ENCODE assay signal across 8 cellular contexts in genomic region chr1:117895482-117896114, GRCh38. TPM values are rescaled to one million over a fixed set of nuclear protein-coding genes. Genes with fewer than 3 reads are reported as not detected.
DNase-seq lines count a peak whose midpoint lies in the region; ATAC-seq, FAIRE-seq and TF ChIP-seq lines count a peak whose summit lies in the region.

No MANE protein-coding gene starts in this region.

- H3K36me3 ChIP-seq in Peyer's patch = peaks cover 0 to 45% (median 0%) of the 10 kb centered on the region in 3 donors
- H3K36me3 ChIP-seq in pancreas = peaks cover 0 to 11% (median 8%) of the 10 kb centered on the region in 3 donors
- H3K36me3 ChIP-seq in uterus = no peaks in the 10 kb centered on the region

- H3K4me3 ChIP-seq in LNCaP clone FGC (ENCODE audit: low read depth, low read length) (no peak overlapping the region), Peyer's patch (no peak overlapping the region), pancreas (no peak overlapping the region), uterus (no peak overlapping the region)

- no peaks in the 10 kb centered on the region for H3K9me3 ChIP-seq in Peyer's patch
- H3K9me3 ChIP-seq in pancreas = no peaks in the 10 kb centered on the region
- H3K9me3 ChIP-seq in uterus = no peaks in the 10 kb centered on the region

- TF ChIP-seq CTCF in LNCaP clone FGC (IDR thresholded peaks at IDR 0.05; ENCODE audit: control insufficient read depth, extremely low read depth, insufficient read depth) (peak; percentile 69), Peyer's patch (IDR thresholded peaks at IDR 0.05) (peak; percentile 23 to 72 (median 68)), pancreas (IDR thresholded peaks at IDR 0.05) (peak in 3 of 4 donors; percentile 50 to 74 (median 72)), uterus (IDR thresholded peaks at IDR 0.05) (peak; percentile 61 to 75 (median 73))

- intact Hi-C loops in pancreas (cut with DNase I) = loop anchor here in 2 of 3 donors (10.0 kb wide), 3 partner anchors 81 to 361 kb away; no protein-coding TSS in a partner anchor
- intact Hi-C loops in uterus (cut with DNase I; ENCODE audit: low total_unique reads) = no loop called here

- peak; percentile 85 for FAIRE-seq in H54 (lab: Jason Lieb, UNC)
- FAIRE-seq in pancreas (lab: Jason Lieb, UNC) = peak; percentile 37

- peak overlapping the region; percentile 85 for H3K27ac Mint-ChIP-seq in activated T-cell treated with anti-CD3 and anti-CD28 coated beads, Interleukin-2, amount 50 U/mL, for 72 hours

- 6% methylated on average over 4 of the region's 4 CpGs for WGBS in pancreas, 2 donors

- no peak overlapping the region for H3K27ac ChIP-seq in Peyer's patch
- peak overlapping the region in 1 of 4 donors; percentile 8 for H3K27ac ChIP-seq in pancreas
- no peak overlapping the region for H3K27ac ChIP-seq in uterus

- peaks cover 5% of the 10 kb centered on the region for H3K4me1 Mint-ChIP-seq in activated T-cell treated with anti-CD3 and anti-CD28 coated beads, Interleukin-2, amount 50 U/mL, for 72 hours (ENCODE audit: low read depth)

- peaks cover 2 to 4% of the 10 kb centered on the region in 2 donors for H3K36me3 Mint-ChIP-seq in activated T-cell treated with anti-CD3 and anti-CD28 coated beads, Interleukin-2, amount 50 U/mL, for 72 hours (ENCODE audit: insufficient read depth in 2 of 2)

- peak; percentile 66 for DNase-seq in GM04504 (ENCODE audit: low read depth)
- DNase-seq in H54 (ENCODE audit: insufficient read length, low spot score) = peak; percentile 20
- peak; percentile 50 for DNase-seq in LNCaP clone FGC (ENCODE audit: low read depth)
- peak in 2 of 3 donors; percentile 35 to 80 for DNase-seq in Peyer's patch
- peak; percentile 71 to 74 for DNase-seq in activated T-cell treated with anti-CD3 and anti-CD28 coated beads, Interleukin-2, amount 50 U/mL, for 72 hours
- DNase-seq in fibroblast of the conjunctiva (ENCODE audit: low read depth) = peak; percentile 86
- peak in 5 of 6 donors; percentile 48 to 77 (median 58) for DNase-seq in pancreas
- peak; percentile 50 to 72 for DNase-seq in uterus

- ATAC-seq in activated T-cell treated with anti-CD3 and anti-CD28 coated beads, Interleukin-2, amount 50 U/mL, for 72 hours (replicated peaks in 1 of 2) = peak; percentile 88 to 92
- ATAC-seq in pancreas = peak; percentile 60 to 81 (median 77)

- H3K27me3 Mint-ChIP-seq in activated T-cell treated with anti-CD3 and anti-CD28 coated beads, Interleukin-2, amount 50 U/mL, for 72 hours (ENCODE audit: low read depth) = no peaks in the 10 kb centered on the region

- no peaks in the 10 kb centered on the region for H3K4me1 ChIP-seq in Peyer's patch
- H3K4me1 ChIP-seq in pancreas = peaks cover 33 to 50% (median 41%) of the 10 kb centered on the region in 3 donors
- no peaks in the 10 kb centered on the region for H3K4me1 ChIP-seq in uterus

- H3K27me3 ChIP-seq in Peyer's patch = no peaks in the 10 kb centered on the region
- H3K27me3 ChIP-seq in pancreas = no peaks in the 10 kb centered on the region
- H3K27me3 ChIP-seq in uterus = no peaks in the 10 kb centered on the region

- H3K4me3 Mint-ChIP-seq in activated T-cell treated with anti-CD3 and anti-CD28 coated beads, Interleukin-2, amount 50 U/mL, for 72 hours = no peak overlapping the region

- no peaks in the 10 kb centered on the region for H3K9me3 Mint-ChIP-seq in activated T-cell treated with anti-CD3 and anti-CD28 coated beads, Interleukin-2, amount 50 U/mL, for 72 hours

- no peak for TF ChIP-seq POLR2A in H54 (IDR thresholded peaks at IDR 0.05; ENCODE audit: low read depth, low read length)
- TF ChIP-seq POLR2A in Peyer's patch (IDR thresholded peaks at IDR 0.05) = no peak
- no peak for TF ChIP-seq POLR2A in uterus (IDR thresholded peaks at IDR 0.05)

RNA-seq across cellular contexts. Expression of gene GDAP2, which starts 33.8 kb away (rescaled TPM):
- 10 to 100 TPM; 33.0 to 62.2 (median 46.2) TPM for total RNA-seq in Peyer's patch
- 10 to 100 TPM; 27.9 to 28.4 TPM for total RNA-seq in activated T-cell treated with anti-CD3 and anti-CD28 coated beads, Interleukin-2, amount 50 U/mL, for 72 hours
- 10 to 100 TPM; 11.1 to 24.1 (median 15.4) TPM for total RNA-seq in pancreas
- 1 to 10 TPM; 2.0 to 3.0 TPM for polyA plus RNA-seq in pancreas
- 10 to 100 TPM; 10.5 to 41.9 (median 28.2) TPM for total RNA-seq in uterus

RNA-seq across cellular contexts. Expression of gene WDR3, which starts 33.9 kb away (rescaled TPM):
- total RNA-seq in Peyer's patch (1 to 10 TPM; 3.3 to 8.2 (median 4.0) TPM), pancreas (10 to 100 TPM in 4 of 6 donors, 1 to 10 TPM in 2; 8.2 to 18.8 (median 15.9) TPM), uterus (10 to 100 TPM in 2 of 4 donors, 1 to 10 TPM in 2; 1.8 to 40.9 (median 15.0) TPM)
- 10 to 100 TPM; 28.8 to 36.2 TPM for total RNA-seq in activated T-cell treated with anti-CD3 and anti-CD28 coated beads, Interleukin-2, amount 50 U/mL, for 72 hours
- polyA plus RNA-seq in pancreas = 1 to 10 TPM; 1.5 to 2.8 TPM

Comparison
In these comparisons a context has a peak if more than half of its experiments do, and no peak if none do; other contexts are left out.
1. DNase-seq: peak in every context shown above with its lines; median percentile 86 in fibroblast of the conjunctiva; 72 in activated T-cell treated with anti-CD3 and anti-CD28 coated beads, Interleukin-2, amount 50 U/mL, for 72 hours; 66 in GM04504; 61 in uterus; 58 in pancreas; 58 in Peyer's patch; 50 in LNCaP clone FGC; 20 in H54.